27 cellular contexts compared by ENCODE assay signal in the genomic region with DNA sequence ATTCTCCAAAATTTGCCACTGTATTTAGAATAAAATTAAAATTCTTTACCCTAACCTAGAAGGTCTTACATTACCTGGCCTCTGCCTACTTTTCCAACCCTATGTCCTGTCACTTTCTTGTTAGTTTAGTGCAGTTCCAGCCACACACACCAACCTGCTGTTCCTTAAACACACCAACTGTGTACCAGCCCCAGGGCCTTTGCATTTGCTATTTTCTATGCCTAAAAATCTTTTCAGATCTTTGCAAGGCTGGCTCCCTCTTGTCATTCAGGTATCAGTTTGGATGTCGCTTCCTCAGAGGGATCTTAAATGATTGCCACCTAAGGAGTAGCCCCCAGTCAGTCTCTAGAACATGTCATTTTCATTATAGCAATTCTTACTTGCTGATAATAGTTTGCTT.
"Had no signal": no experiment of that assay in that cellular context is flagged by ENCODE, and none has a peak within 500 bp of the region (broad histone marks: within the 10 kb centered on the region; RNA-seq: fewer than 3 reads in every experiment).

No MANE protein-coding gene starts in this region.

- DNase-seq: stimulated activated CD4-positive, alpha-beta T cell treated with anti-CD3 and anti-CD28 coated beads, Interleukin-2, amount 100 ng/mL, for 48 hours; stimulated activated CD4-positive, alpha-beta T cell treated with anti-CD3 and anti-CD28 coated beads, Interleukin-4, amount 100 ng/mL, for 1 hour; stimulated activated CD4-positive, alpha-beta T cell treated with anti-CD3 and anti-CD28 coated beads, Interleukin-4, amount 100 ng/mL, for 24 hours; stimulated activated CD4-positive, alpha-beta T cell treated with anti-CD3 and anti-CD28 coated beads, Interleukin-4, amount 100 ng/mL, for 4 hours; stimulated activated CD8-positive, alpha-beta memory T cell treated with anti-CD3 and anti-CD28 coated beads, Interleukin-4, amount 100 ng/mL, for 48 hours; stimulated activated naive B cell treated with anti-CD40 and anti-IgM and Interleukin-4, amounts not matched to agents 10 μg/mL and 1 μg/mL and 100 μg/mL, for 72 hours; stimulated activated naive CD4-positive, alpha-beta T cell; stimulated activated naive CD4-positive, alpha-beta T cell treated with Interleukin-2 at 50 U/mL for 16 hours; stimulated activated naive CD8-positive, alpha-beta T cell treated with anti-CD3 and anti-CD28 coated beads, Interleukin-15, amount 100 ng/mL, for 72 hours; stimulated activated naive CD8-positive, alpha-beta T cell treated with anti-CD3 and anti-CD28 coated beads, Interleukin-15, Interleukin-2, amounts not matched to agents 100 U/mL and 50 U/mL, for 24 hours; stomach; substantia nigra; testis; thyroid gland; tibial artery; transverse colon; trophoblast cell; upper lobe of left lung; upper lobe of right lung; uterus had no signal

- H3K4me3 ChIP-seq: stomach, suprapubic skin, testis, thoracic aorta, thyroid gland, tibial artery, tibial nerve, transverse colon, upper lobe of left lung, upper lobe of right lung, uterus, vagina had no signal

- H3K4me1 ChIP-seq: stomach, suprapubic skin, testis, thyroid gland, tibial artery, tibial nerve, transverse colon, upper lobe of left lung, upper lobe of right lung, uterus, vagina had no signal

- H3K27ac ChIP-seq: stomach, suprapubic skin, testis, thoracic aorta, thyroid gland, tibial artery, tibial nerve, transverse colon, upper lobe of left lung, upper lobe of right lung, uterus, vagina had no signal

- H3K36me3 ChIP-seq: stomach, suprapubic skin, thoracic aorta, thyroid gland, tibial artery, tibial nerve, transverse colon, upper lobe of left lung, upper lobe of right lung, uterus, vagina had no signal

- FAIRE-seq: urothelium cell line had no signal

- H3K9me3 ChIP-seq: stomach, suprapubic skin, testis, thoracic aorta, thyroid gland, tibial artery, tibial nerve, transverse colon, upper lobe of left lung, upper lobe of right lung, uterus, vagina had no signal

- ATAC-seq: stimulated activated effector memory CD8-positive, alpha-beta T cell treated with anti-CD3 and anti-CD28 coated beads, Interleukin-12 subunit alpha, Interleukin-12 subunit beta, amount 100 ng/mL, for 72 hours; stimulated activated memory B cell treated with anti-CD40 and anti-IgM and Interleukin-4, amounts not matched to agents 10 μg/mL and 1 μg/mL and 100 μg/mL, for 72 hours; stimulated activated naive B cell treated with anti-CD40 and anti-IgM and Interleukin-4, amounts not matched to agents 10 μg/mL and 1 μg/mL and 100 μg/mL, for 72 hours; stimulated activated naive CD8-positive, alpha-beta T cell treated with anti-CD3 and anti-CD28 coated beads, Interleukin-15, amount 100 ng/mL, for 72 hours; stimulated activated naive CD8-positive, alpha-beta T cell treated with anti-CD3 and anti-CD28 coated beads, Interleukin-15, Interleukin-2, amounts not matched to agents 100 U/mL and 50 U/mL, for 24 hours; upper lobe of right lung had no signal
